In genomic region chr15:100020181-100020580, GRCh38 we compare ENCODE assay signal across 20 cellular contexts.
DNase-seq lines count a peak whose midpoint lies in the region; ATAC-seq and TF ChIP-seq lines count a peak whose summit lies in the region.
"Had no signal": no experiment of that assay in that cellular context is flagged by ENCODE, and none has a peak within 500 bp of the region (broad histone marks: within the 10 kb centered on the region; RNA-seq: fewer than 3 reads in every experiment).

No MANE protein-coding gene starts in this region.

- no peak for DNase-seq in Right ventricle myocardium inferior (ENCODE audit: missing footprints)
- no peak for DNase-seq in cardiac septum (ENCODE audit: low spot score)
- no peak for DNase-seq in Right ventricle myocardium superior
- DNase-seq in left kidney (ENCODE audit: low read depth, low spot score): peak; percentile 73
- DNase-seq in aorta: no peak
- DNase-seq in activated CD8-positive, alpha-beta memory T cell treated with anti-CD3 and anti-CD28 coated beads for 24 hours: no peak
- DNase-seq in progenitor cell of endocrine pancreas (ENCODE audit: low spot score, unreplicated experiment): no peak
- DNase-seq: adrenal gland; C1 segment of cervical spinal cord; MG63; natural killer cell; SIG-M5; stimulated activated naive CD8-positive, alpha-beta T cell treated with anti-CD3 and anti-CD28 coated beads, Interleukin-15, Interleukin-2, amounts not matched to agents 100 U/mL and 50 U/mL, for 24 hours; T-helper 17 cell; transverse colon had no signal

- peaks cover 3% of the 10 kb centered on the region for H3K9me3 Mint-ChIP-seq in progenitor cell of endocrine pancreas (ENCODE audit: low read depth)
- H3K9me3 Mint-ChIP-seq: activated T-helper 2 cell treated with anti-CD3 and anti-CD28 coated beads, Interferon-gamma antibody, Interleukin-2, Interleukin-4, amounts not matched to agents 10 μg/mL and 5 μg/mL and 100 μg/mL, durations not matched to agents 14 hours and 24 hours and 36 hours; central memory CD8-positive, alpha-beta T cell; natural killer cell had no signal

- H3K27ac Mint-ChIP-seq in progenitor cell of endocrine pancreas: no peak overlapping the region
- H3K27ac Mint-ChIP-seq: activated T-helper 2 cell treated with anti-CD3 and anti-CD28 coated beads, Interferon-gamma antibody, Interleukin-2, Interleukin-4, amounts not matched to agents 10 μg/mL and 5 μg/mL and 100 μg/mL, durations not matched to agents 14 hours and 24 hours and 36 hours; natural killer cell; T-helper 17 cell had no signal

- H3K27me3 ChIP-seq in aorta (ENCODE audit: control insufficient read depth in 1 of 2, insufficient read depth in 2 of 2, low read length in 1 of 2): no peaks in the 10 kb centered on the region
- H3K27me3 ChIP-seq: adrenal gland, MG63, transverse colon had no signal

- no peak overlapping the region for H3K4me3 Mint-ChIP-seq in progenitor cell of endocrine pancreas (ENCODE audit: low read depth)
- H3K4me3 Mint-ChIP-seq: central memory CD8-positive, alpha-beta T cell; natural killer cell; T-helper 17 cell had no signal

- peaks cover 0 to 1% of the 10 kb centered on the region in 2 donors for H3K4me1 ChIP-seq in aorta (ENCODE audit: control insufficient read depth in 1 of 2, insufficient read depth in 2 of 2, low read length in 2 of 2)
- H3K4me1 ChIP-seq: adrenal gland, transverse colon had no signal

- ATAC-seq in Right ventricle myocardium inferior (peak; percentile 26), Right ventricle myocardium superior (ENCODE audit: poor library complexity) (peak; percentile 53), aorta (ENCODE audit: low FRiP score) (peak; percentile 50), GM18511 (IDR thresholded peaks at IDR 0.05; ENCODE audit: unreplicated experiment) (no peak)
- ATAC-seq: HCT116; stimulated activated naive CD8-positive, alpha-beta T cell treated with anti-CD3 and anti-CD28 coated beads, Interleukin-15, Interleukin-2, amounts not matched to agents 100 U/mL and 50 U/mL, for 24 hours; T-helper 17 cell had no signal

- TF ChIP-seq CTCF in progenitor cell of endocrine pancreas (IDR thresholded peaks at IDR 0.05; ENCODE audit: unreplicated experiment): no peak

- H3K27me3 Mint-ChIP-seq in progenitor cell of endocrine pancreas: peaks cover 14% of the 10 kb centered on the region
- H3K27me3 Mint-ChIP-seq: central memory CD8-positive, alpha-beta T cell; T-helper 17 cell had no signal

- intact Hi-C loops in Right ventricle myocardium inferior (cut with DNase I) (no loop called here), cardiac septum (cut with DNase I) (no loop called here), Right ventricle myocardium superior (cut with DNase I) (no loop called here), aorta (cut with DNase I) (no loop called here)

- no peaks in the 10 kb centered on the region for H3K4me1 Mint-ChIP-seq in progenitor cell of endocrine pancreas (ENCODE audit: low read depth)
- H3K4me1 Mint-ChIP-seq: central memory CD8-positive, alpha-beta T cell; natural killer cell; T-helper 17 cell had no signal

- WGBS in aorta, 2 donors: 31 to 41% methylated on average over 6 of the region's 6 CpGs

- peak overlapping the region in 1 of 2 donors; percentile 21 for H3K27ac ChIP-seq in aorta (ENCODE audit: low read depth in 1 of 2, low read length in 2 of 2)
- H3K27ac ChIP-seq: 22Rv1, adrenal gland, transverse colon had no signal

- H3K36me3 Mint-ChIP-seq in progenitor cell of endocrine pancreas (ENCODE audit: insufficient read depth): peaks cover 5% of the 10 kb centered on the region
- H3K36me3 Mint-ChIP-seq: natural killer cell had no signal

- no peaks in the 10 kb centered on the region for H3K9me3 ChIP-seq in aorta (ENCODE audit: control insufficient read depth, low read length)
- H3K9me3 ChIP-seq: adrenal gland, MG63, transverse colon had no signal

- H3K4me3 ChIP-seq in aorta (ENCODE audit: low read length in 2 of 2): no peak overlapping the region
- H3K4me3 ChIP-seq: adrenal gland, MG63, transverse colon had no signal

- H3K36me3 ChIP-seq in aorta (ENCODE audit: control insufficient read depth in 1 of 2, insufficient read depth in 2 of 2, low read length in 1 of 2): no peaks in the 10 kb centered on the region
- H3K36me3 ChIP-seq: adrenal gland, MG63, transverse colon had no signal
